ENCODE assay signal across 1 cellular context in genomic region chr10:119207713-119208552, GRCh38.
TF ChIP-seq lines count a peak whose summit lies in the region.

No MANE protein-coding gene starts in this region.

TF ChIP-seq in HepG2, 621 proteins besides CTCF, POLR2A, EP300 and RAD21 (continued from another document):
- TF ChIP-seq AKNA (CRISPR knock-in tag; IDR thresholded peaks at IDR 0.05; ENCODE audit: borderline replicate concordance) (no peak), CHCHD3 (CRISPR knock-in tag; IDR thresholded peaks at IDR 0.05) (0 out of 2 replicates have a peak, but pooled peaks have one; percentile 53), HNRNPK (IDR thresholded peaks at IDR 0.05; ENCODE audit: low read depth, low read length, poor library complexity, severe bottlenecking) (peak; percentile 99), SATB2 (CRISPR knock-in tag; IDR thresholded peaks at IDR 0.05) (no peak), ARNTL (CRISPR knock-in tag; IDR thresholded peaks at IDR 0.05) (no peak), SAP130 (CRISPR knock-in tag; IDR thresholded peaks at IDR 0.05; ENCODE audit: low read depth) (no peak; the same call in 1 of the 2 replicates), ZNF558 (CRISPR knock-in tag; IDR thresholded peaks at IDR 0.05; ENCODE audit: borderline replicate concordance) (no peak), ZBTB1 (CRISPR knock-in tag; IDR thresholded peaks at IDR 0.05; ENCODE audit: borderline replicate concordance) (no peak), DRAP1 (CRISPR knock-in tag; IDR thresholded peaks at IDR 0.05) (no peak), ARNT (IDR thresholded peaks at IDR 0.05) (no peak), KDM4B (CRISPR knock-in tag; IDR thresholded peaks at IDR 0.05) (no peak), EZH2 (conservative IDR thresholded peaks at IDR 0.05; ENCODE audit: low read depth, low read length) (no peak), SNAPC2 (CRISPR knock-in tag; IDR thresholded peaks at IDR 0.05) (no peak), ZNF556 (CRISPR knock-in tag; IDR thresholded peaks at IDR 0.05; ENCODE audit: borderline replicate concordance) (no peak), ZFAT (CRISPR knock-in tag; conservative IDR thresholded peaks at IDR 0.05) (no peak), XBP1 (CRISPR knock-in tag; IDR thresholded peaks at IDR 0.05) (no peak), HBP1 (CRISPR knock-in tag; IDR thresholded peaks at IDR 0.05; ENCODE audit: low read depth) (no peak), ZNF12 (CRISPR knock-in tag; IDR thresholded peaks at IDR 0.05) (no peak), SMC3 (IDR thresholded peaks at IDR 0.05; ENCODE audit: low read length) (no peak), KLF16 (CRISPR knock-in tag; IDR thresholded peaks at IDR 0.05) (no peak), ZNF292 (CRISPR knock-in tag; IDR thresholded peaks at IDR 0.05; ENCODE audit: borderline replicate concordance, low read depth) (0 out of 2 replicates have a peak, but pooled peaks have one; percentile 26), TRIM24 (CRISPR knock-in tag; IDR thresholded peaks at IDR 0.05) (no peak), ZNF772 (CRISPR knock-in tag; IDR thresholded peaks at IDR 0.05) (no peak), ZNF124 (CRISPR knock-in tag; IDR thresholded peaks at IDR 0.05) (no peak), ZBTB38 (CRISPR knock-in tag; IDR thresholded peaks at IDR 0.05) (peak; percentile 31; the same call in 1 of the 2 replicates), ZNF879 (CRISPR knock-in tag; IDR thresholded peaks at IDR 0.05) (no peak), SUZ12 (IDR thresholded peaks at IDR 0.05; ENCODE audit: low read depth, low read length) (no peak), ZBTB20 (CRISPR knock-in tag; IDR thresholded peaks at IDR 0.05; ENCODE audit: borderline replicate concordance, low read depth) (no peak), ZNF598 (CRISPR knock-in tag; IDR thresholded peaks at IDR 0.05; ENCODE audit: borderline replicate concordance) (no peak; the same call in 1 of the 2 replicates), ZNF616 (CRISPR knock-in tag; IDR thresholded peaks at IDR 0.05; ENCODE audit: low read depth) (no peak), SIN3B (IDR thresholded peaks at IDR 0.05; ENCODE audit: low read length) (no peak), SAFB2 (CRISPR knock-in tag; IDR thresholded peaks at IDR 0.05; ENCODE audit: borderline replicate concordance, low read depth) (0 out of 2 replicates have a peak, but pooled peaks have one; percentile 52), SRY (CRISPR knock-in tag; IDR thresholded peaks at IDR 0.05) (no peak), NR2F1 (CRISPR knock-in tag; IDR thresholded peaks at IDR 0.05) (no peak), GLI4 (CRISPR knock-in tag; IDR thresholded peaks at IDR 0.05; ENCODE audit: borderline replicate concordance) (no peak), ZFP36 (IDR thresholded peaks at IDR 0.05; ENCODE audit: borderline replicate concordance, low read depth, low read length, partially characterized antibody) (no peak), ZEB1 (IDR thresholded peaks at IDR 0.05; ENCODE audit: insufficient replicate concordance, low read depth) (no peak), ZSCAN31 (CRISPR knock-in tag; IDR thresholded peaks at IDR 0.05; ENCODE audit: low read depth) (0 out of 2 replicates have a peak, but pooled peaks have one; percentile 7), HOMEZ (CRISPR knock-in tag; IDR thresholded peaks at IDR 0.05; ENCODE audit: low read depth) (no peak), NFYC (CRISPR knock-in tag; IDR thresholded peaks at IDR 0.05) (no peak)
- TF ChIP-seq, protein P1, sequence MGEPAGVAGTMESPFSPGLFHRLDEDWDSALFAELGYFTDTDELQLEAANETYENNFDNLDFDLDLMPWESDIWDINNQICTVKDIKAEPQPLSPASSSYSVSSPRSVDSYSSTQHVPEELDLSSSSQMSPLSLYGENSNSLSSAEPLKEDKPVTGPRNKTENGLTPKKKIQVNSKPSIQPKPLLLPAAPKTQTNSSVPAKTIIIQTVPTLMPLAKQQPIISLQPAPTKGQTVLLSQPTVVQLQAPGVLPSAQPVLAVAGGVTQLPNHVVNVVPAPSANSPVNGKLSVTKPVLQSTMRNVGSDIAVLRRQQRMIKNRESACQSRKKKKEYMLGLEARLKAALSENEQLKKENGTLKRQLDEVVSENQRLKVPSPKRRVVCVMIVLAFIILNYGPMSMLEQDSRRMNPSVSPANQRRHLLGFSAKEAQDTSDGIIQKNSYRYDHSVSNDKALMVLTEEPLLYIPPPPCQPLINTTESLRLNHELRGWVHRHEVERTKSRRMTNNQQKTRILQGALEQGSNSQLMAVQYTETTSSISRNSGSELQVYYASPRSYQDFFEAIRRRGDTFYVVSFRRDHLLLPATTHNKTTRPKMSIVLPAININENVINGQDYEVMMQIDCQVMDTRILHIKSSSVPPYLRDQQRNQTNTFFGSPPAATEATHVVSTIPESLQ (CRISPR knock-in tag; conservative IDR thresholded peaks at IDR 0.05), result no peak
- TF ChIP-seq, protein P2, sequence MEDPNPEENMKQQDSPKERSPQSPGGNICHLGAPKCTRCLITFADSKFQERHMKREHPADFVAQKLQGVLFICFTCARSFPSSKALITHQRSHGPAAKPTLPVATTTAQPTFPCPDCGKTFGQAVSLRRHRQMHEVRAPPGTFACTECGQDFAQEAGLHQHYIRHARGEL (CRISPR knock-in tag; IDR thresholded peaks at IDR 0.05), result no peak
- TF ChIP-seq, protein P3, sequence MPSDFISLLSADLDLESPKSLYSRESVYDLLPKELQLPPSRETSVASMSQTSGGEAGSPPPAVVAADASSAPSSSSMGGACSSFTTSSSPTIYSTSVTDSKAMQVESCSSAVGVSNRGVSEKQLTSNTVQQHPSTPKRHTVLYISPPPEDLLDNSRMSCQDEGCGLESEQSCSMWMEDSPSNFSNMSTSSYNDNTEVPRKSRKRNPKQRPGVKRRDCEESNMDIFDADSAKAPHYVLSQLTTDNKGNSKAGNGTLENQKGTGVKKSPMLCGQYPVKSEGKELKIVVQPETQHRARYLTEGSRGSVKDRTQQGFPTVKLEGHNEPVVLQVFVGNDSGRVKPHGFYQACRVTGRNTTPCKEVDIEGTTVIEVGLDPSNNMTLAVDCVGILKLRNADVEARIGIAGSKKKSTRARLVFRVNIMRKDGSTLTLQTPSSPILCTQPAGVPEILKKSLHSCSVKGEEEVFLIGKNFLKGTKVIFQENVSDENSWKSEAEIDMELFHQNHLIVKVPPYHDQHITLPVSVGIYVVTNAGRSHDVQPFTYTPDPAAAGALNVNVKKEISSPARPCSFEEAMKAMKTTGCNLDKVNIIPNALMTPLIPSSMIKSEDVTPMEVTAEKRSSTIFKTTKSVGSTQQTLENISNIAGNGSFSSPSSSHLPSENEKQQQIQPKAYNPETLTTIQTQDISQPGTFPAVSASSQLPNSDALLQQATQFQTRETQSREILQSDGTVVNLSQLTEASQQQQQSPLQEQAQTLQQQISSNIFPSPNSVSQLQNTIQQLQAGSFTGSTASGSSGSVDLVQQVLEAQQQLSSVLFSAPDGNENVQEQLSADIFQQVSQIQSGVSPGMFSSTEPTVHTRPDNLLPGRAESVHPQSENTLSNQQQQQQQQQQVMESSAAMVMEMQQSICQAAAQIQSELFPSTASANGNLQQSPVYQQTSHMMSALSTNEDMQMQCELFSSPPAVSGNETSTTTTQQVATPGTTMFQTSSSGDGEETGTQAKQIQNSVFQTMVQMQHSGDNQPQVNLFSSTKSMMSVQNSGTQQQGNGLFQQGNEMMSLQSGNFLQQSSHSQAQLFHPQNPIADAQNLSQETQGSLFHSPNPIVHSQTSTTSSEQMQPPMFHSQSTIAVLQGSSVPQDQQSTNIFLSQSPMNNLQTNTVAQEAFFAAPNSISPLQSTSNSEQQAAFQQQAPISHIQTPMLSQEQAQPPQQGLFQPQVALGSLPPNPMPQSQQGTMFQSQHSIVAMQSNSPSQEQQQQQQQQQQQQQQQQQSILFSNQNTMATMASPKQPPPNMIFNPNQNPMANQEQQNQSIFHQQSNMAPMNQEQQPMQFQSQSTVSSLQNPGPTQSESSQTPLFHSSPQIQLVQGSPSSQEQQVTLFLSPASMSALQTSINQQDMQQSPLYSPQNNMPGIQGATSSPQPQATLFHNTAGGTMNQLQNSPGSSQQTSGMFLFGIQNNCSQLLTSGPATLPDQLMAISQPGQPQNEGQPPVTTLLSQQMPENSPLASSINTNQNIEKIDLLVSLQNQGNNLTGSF (CRISPR knock-in tag; IDR thresholded peaks at IDR 0.05), result no peak
- TF ChIP-seq, protein P4, sequence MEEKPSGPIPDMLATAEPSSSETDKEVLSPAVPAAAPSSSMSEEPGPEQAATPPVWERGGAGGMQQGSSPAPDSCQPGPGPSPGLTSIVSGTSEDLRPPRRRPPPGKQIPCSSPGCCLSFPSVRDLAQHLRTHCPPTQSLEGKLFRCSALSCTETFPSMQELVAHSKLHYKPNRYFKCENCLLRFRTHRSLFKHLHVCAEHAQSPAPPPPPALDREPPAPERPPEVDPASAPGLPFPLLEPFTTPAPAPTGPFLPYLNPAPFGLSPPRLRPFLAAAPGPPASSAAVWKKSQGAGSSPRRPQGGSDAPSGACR (CRISPR knock-in tag; IDR thresholded peaks at IDR 0.05), result no peak
